In the genomic region with DNA sequence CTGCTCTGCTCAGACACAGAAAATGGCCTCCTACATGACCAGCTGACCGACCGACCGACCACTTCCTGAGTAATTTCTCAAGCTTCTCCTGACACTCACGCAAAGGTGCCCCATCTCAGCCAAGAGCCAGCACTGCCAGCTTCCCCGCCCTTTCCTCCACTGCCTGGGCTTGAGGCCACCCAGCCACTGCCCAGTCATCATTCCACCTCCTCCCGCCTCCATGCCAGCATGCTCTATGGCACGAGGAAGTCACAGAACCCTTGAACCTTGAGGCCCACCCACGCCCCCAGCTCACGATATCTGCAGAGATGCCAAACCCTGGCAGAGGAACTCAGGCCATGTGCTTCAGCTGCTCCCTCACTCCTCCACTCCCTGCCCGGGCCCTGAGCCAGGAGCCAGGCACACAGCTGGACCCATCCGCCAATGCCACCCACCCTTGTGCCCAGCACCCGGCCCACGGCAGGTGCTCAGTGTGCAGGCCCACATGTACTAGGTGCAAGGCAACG, we compare ENCODE assay signal across 10 cellular contexts. TPM values are rescaled to one million over a fixed set of nuclear protein-coding genes. Genes with fewer than 3 reads are reported as not detected.
DNase-seq lines count a peak whose midpoint lies in the region; ATAC-seq lines count a peak whose summit lies in the region.
"Had no signal": no experiment of that assay in that cellular context is flagged by ENCODE, and none has a peak within 500 bp of the region (broad histone marks: within the 10 kb centered on the region; RNA-seq: fewer than 3 reads in every experiment).

No MANE protein-coding gene starts in this region.

- peak; percentile 34 for ATAC-seq in sciatic nerve
- ATAC-seq in GM19395 (IDR thresholded peaks at IDR 0.05; ENCODE audit: unreplicated experiment) = no peak
- ATAC-seq: K562 had no signal

- peak; percentile 76 for DNase-seq in H4 (ENCODE audit: low spot score)
- peak; percentile 15 for DNase-seq in RPMI8226
- peak; percentile 93 for DNase-seq in foreskin melanocyte
- DNase-seq in sciatic nerve (ENCODE audit: low spot score) = peak; percentile 82
- DNase-seq in activated naive CD4-positive, alpha-beta T cell (lab: John Stamatoyannopoulos, UW) = no peak
- no peak for DNase-seq in SK-N-DZ (ENCODE audit: low spot score)
- DNase-seq in NCI-H446 treated with DMSO at 0.1 percent for 48 hours (lab: John Stamatoyannopoulos, UW) = no peak
- DNase-seq: activated CD4-positive, alpha-beta T cell treated with anti-CD3 and anti-CD28 coated beads, Interleukin-2, amount 10 ng/mL, durations not matched to agents 24 days and 14 days had no signal

- intact Hi-C loops in sciatic nerve (cut with DNase I) = no loop called here

RNA-seq across cellular contexts. Expression of a gene that starts 14.0 kb away (rescaled TPM):
- total RNA-seq in H4 (2014; rRNA removed; shearing (Covaris generic)) = 76.7 and 97.2 TPM in 2 replicates
- 119 TPM for total RNA-seq in sciatic nerve
- polyA plus RNA-seq in SK-N-DZ (2014; cell fraction: cytosol; rRNA removed) = 34.4 and 35.8 TPM in 2 replicates
- polyA plus RNA-seq in SK-N-DZ (2014; cell fraction: nucleus; rRNA removed) = 30.4 and 46.5 TPM in 2 replicates

RNA-seq across cellular contexts. Expression of a gene that starts 58.0 kb away (rescaled TPM):
- not detected in 2 replicates for total RNA-seq in H4 (2014; rRNA removed; shearing (Covaris generic))
- not detected for total RNA-seq in sciatic nerve
- not detected in 2 replicates for polyA plus RNA-seq in SK-N-DZ (2014; cell fraction: cytosol; rRNA removed)
- polyA plus RNA-seq in SK-N-DZ (2014; cell fraction: nucleus; rRNA removed) = not detected in 2 replicates
- total RNA-seq: activated CD4-positive, alpha-beta T cell treated with anti-CD3 and anti-CD28 coated beads, Interleukin-2, amount 10 ng/mL, durations not matched to agents 24 days and 14 days; K562 had no signal
- polyA plus RNA-seq: K562 had no signal

Comparison
In these comparisons a context has a peak if more than half of its experiments do, and no peak if none do; other contexts are left out.
1. DNase-seq: peak in H4 (single experiment), RPMI8226 (single experiment), foreskin melanocyte (single experiment) and sciatic nerve (single experiment); none in activated naive CD4-positive, alpha-beta T cell (0 of 4), SK-N-DZ (single experiment) and NCI-H446 treated with DMSO at 0.1 percent for 48 hours (single experiment).